In the genomic region with DNA sequence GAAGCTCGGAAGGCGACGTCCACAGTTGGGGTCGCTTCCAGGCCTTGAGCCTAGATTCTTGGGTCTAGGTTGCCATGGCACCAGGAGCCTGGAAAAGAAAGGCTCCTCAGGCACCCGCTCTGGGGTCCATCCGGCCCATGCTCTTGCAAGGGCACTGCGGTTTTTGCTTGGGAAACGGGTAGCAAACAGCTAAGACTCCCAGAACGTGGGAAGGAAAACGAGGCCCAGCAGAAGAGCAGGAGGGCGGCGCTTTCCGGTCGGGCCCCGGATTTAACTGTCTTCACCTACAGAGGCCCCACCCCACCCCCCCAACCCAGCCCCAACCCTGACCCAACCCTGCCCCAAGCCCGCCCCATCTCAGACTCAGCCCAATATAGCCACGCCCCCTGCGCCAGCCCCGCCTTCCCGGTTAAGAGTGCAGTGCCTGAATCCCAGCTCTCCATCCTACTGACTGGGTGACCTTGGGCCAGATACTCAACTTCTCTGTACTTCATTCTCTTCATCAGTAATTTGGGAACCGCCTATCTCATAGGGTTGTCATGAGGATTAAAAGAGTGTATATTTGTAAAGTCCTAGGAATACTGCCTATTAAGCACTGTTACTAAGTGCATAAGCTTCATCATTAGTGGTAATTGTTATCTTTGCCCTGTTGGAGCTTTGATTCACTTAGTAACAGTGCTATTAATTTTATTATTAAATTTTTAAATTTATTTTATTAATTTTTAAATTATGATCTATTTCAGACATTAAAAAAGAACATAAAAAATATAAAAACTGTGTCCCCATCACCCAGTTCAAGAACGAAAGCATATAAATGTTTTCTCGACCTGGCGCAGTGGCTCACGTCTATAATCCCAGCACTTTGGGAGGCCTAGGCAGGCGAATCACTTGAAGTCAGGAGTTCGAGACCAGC, we compare ENCODE assay signal across 8 cellular contexts. TPM values are rescaled to one million over a fixed set of nuclear protein-coding genes. Genes with fewer than 3 reads are reported as not detected.
DNase-seq lines count a peak whose midpoint lies in the region; ATAC-seq, FAIRE-seq and TF ChIP-seq lines count a peak whose summit lies in the region.

No MANE protein-coding gene starts in this region.

- peak overlapping the region in 10 of 11 experiments; percentile 70 to 88 (median 78); a peak in 19 of 22 replicates for H3K4me2 ChIP-seq in BLaER1 treated with 17β-estradiol and CSF1 and Interleukin-3, amounts not matched to agents 10 nM and 100 nM

- no peak overlapping the region for H3K27ac Mint-ChIP-seq in activated CD4-positive, alpha-beta memory T cell treated with anti-CD3 and anti-CD28 coated beads, Interleukin-2, amount 10 ng/mL, durations not matched to agents 7 days and 5 days
- no peak overlapping the region for H3K27ac Mint-ChIP-seq in HFFc6

- DNase-seq in HUDEP-2 (lab: John Stamatoyannopoulos, UW; ENCODE audit: unreplicated experiment in 76 of 76) (peak in 58 of 76 experiments; percentile 3 to 80 (median 47)), left lung (peak; percentile 47 to 94), caudate nucleus (lab: John Stamatoyannopoulos, UW) (no peak), GM12892 (ENCODE audit: insufficient read length) (no peak), HFFc6 (no peak)
- peak; percentile 57 for DNase-seq in activated CD4-positive, alpha-beta memory T cell treated with anti-CD3 and anti-CD28 coated beads, Interleukin-2, amount 10 ng/mL, durations not matched to agents 7 days and 5 days

- H3K4me1 ChIP-seq in BLaER1 treated with 17β-estradiol and CSF1 and Interleukin-3, amounts not matched to agents 10 nM and 100 nM, result peaks cover 18 to 50% (median 43%) of the 10 kb centered on the region in 10 experiments
- H3K4me1 ChIP-seq in left lung, result peaks cover 0 to 26% of the 10 kb centered on the region in 2 donors

- H3K4me3 Mint-ChIP-seq in activated CD4-positive, alpha-beta memory T cell treated with anti-CD3 and anti-CD28 coated beads, Interleukin-2, amount 10 ng/mL, durations not matched to agents 7 days and 5 days, result no peak overlapping the region
- no peak overlapping the region for H3K4me3 Mint-ChIP-seq in HFFc6

- no peaks in the 10 kb centered on the region for H4K20me1 ChIP-seq in BLaER1 treated with 17β-estradiol and CSF1 and Interleukin-3, amounts not matched to agents 10 nM and 100 nM

- FAIRE-seq in GM12892 (lab: Jason Lieb, UNC), result no peak

- CTCF ChIA-PET in activated CD4-positive, alpha-beta memory T cell treated with anti-CD3 and anti-CD28 coated beads, Interleukin-2, amount 10 ng/mL, durations not matched to agents 7 days and 5 days (lab: Charles Lee), result interaction anchor here (0.9 kb wide), 1 partner anchor 55 kb away, joined by 3 read pairs; no protein-coding TSS in a partner anchor

- peak overlapping the region in 4 of 11 experiments; percentile 10 to 51 (median 19); a peak in 5 of 22 replicates for H3K9ac ChIP-seq in BLaER1 treated with 17β-estradiol and CSF1 and Interleukin-3, amounts not matched to agents 10 nM and 100 nM

- ATAC-seq in left lung, result no peak
- ATAC-seq in HG02870 (IDR thresholded peaks at IDR 0.05; ENCODE audit: unreplicated experiment), result no peak

- H3K4me1 Mint-ChIP-seq in activated CD4-positive, alpha-beta memory T cell treated with anti-CD3 and anti-CD28 coated beads, Interleukin-2, amount 10 ng/mL, durations not matched to agents 7 days and 5 days, result peaks cover 18% of the 10 kb centered on the region
- H3K4me1 Mint-ChIP-seq in HFFc6 (ENCODE audit: low read depth), result peaks cover 12% of the 10 kb centered on the region; the same call in 1 of the 2 replicates

- peak overlapping the region in 8 of 11 experiments; percentile 44 to 71 (median 58); a peak in 15 of 22 replicates for H3K27ac ChIP-seq in BLaER1 treated with 17β-estradiol and CSF1 and Interleukin-3, amounts not matched to agents 10 nM and 100 nM
- H3K27ac ChIP-seq in left lung, result no peak overlapping the region
- no peak overlapping the region for H3K27ac ChIP-seq in caudate nucleus (ENCODE audit: low read depth, low read length)

- H3K27me3 Mint-ChIP-seq in activated CD4-positive, alpha-beta memory T cell treated with anti-CD3 and anti-CD28 coated beads, Interleukin-2, amount 10 ng/mL, durations not matched to agents 7 days and 5 days, result no peaks in the 10 kb centered on the region
- peaks cover 3% of the 10 kb centered on the region for H3K27me3 Mint-ChIP-seq in HFFc6 (ENCODE audit: insufficient read depth)

- no peaks in the 10 kb centered on the region for H3K36me3 ChIP-seq in BLaER1 treated with 17β-estradiol and CSF1 and Interleukin-3, amounts not matched to agents 10 nM and 100 nM
- no peaks in the 10 kb centered on the region for H3K36me3 ChIP-seq in left lung

- POLR2A ChIA-PET in activated CD4-positive, alpha-beta memory T cell treated with anti-CD3 and anti-CD28 coated beads, Interleukin-2, amount 10 ng/mL, durations not matched to agents 7 days and 5 days (lab: Charles Lee), result interaction anchor here (0.6 to 1.1 kb wide), 3 partner anchors 10 to 168 kb away, joined by 3 to 4 read pairs (median 3); a partner anchor contains a TSS

- H3K4me3 ChIP-seq in BLaER1 treated with 17β-estradiol and CSF1 and Interleukin-3, amounts not matched to agents 10 nM and 100 nM, result no peak overlapping the region
- H3K4me3 ChIP-seq in left lung, result no peak overlapping the region

- intact Hi-C loops in left lung (cut with DNase I), result no loop called here

- TF ChIP-seq CTCF in left lung (IDR thresholded peaks at IDR 0.05) (no peak), HFFc6 (IDR thresholded peaks at IDR 0.05) (no peak)

- no peaks in the 10 kb centered on the region for H3K36me3 Mint-ChIP-seq in activated CD4-positive, alpha-beta memory T cell treated with anti-CD3 and anti-CD28 coated beads, Interleukin-2, amount 10 ng/mL, durations not matched to agents 7 days and 5 days (ENCODE audit: low read depth)
- no peaks in the 10 kb centered on the region for H3K36me3 Mint-ChIP-seq in HFFc6 (ENCODE audit: low read depth)

- no peak for TF ChIP-seq POLR2A in GM12892 (IDR thresholded peaks at IDR 0.05; ENCODE audit: low read depth, low read length)

- H3K9me3 Mint-ChIP-seq in activated CD4-positive, alpha-beta memory T cell treated with anti-CD3 and anti-CD28 coated beads, Interleukin-2, amount 10 ng/mL, durations not matched to agents 7 days and 5 days, result no peaks in the 10 kb centered on the region
- no peaks in the 10 kb centered on the region for H3K9me3 Mint-ChIP-seq in HFFc6

- peaks cover 0 to 5% (median 0%) of the 10 kb centered on the region in 11 experiments; a peak in 4 of 22 replicates for H3K9me3 ChIP-seq in BLaER1 treated with 17β-estradiol and CSF1 and Interleukin-3, amounts not matched to agents 10 nM and 100 nM (replicated peaks in 1 of 11)
- no peaks in the 10 kb centered on the region for H3K9me3 ChIP-seq in left lung

- H3K27me3 ChIP-seq in BLaER1 treated with 17β-estradiol and CSF1 and Interleukin-3, amounts not matched to agents 10 nM and 100 nM, result no peaks in the 10 kb centered on the region
- H3K27me3 ChIP-seq in left lung, result no peaks in the 10 kb centered on the region

RNA-seq across cellular contexts. Expression of a gene that starts 28.4 kb away (rescaled TPM):
- total RNA-seq in activated CD4-positive, alpha-beta memory T cell treated with anti-CD3 and anti-CD28 coated beads, Interleukin-2, amount 10 ng/mL, durations not matched to agents 7 days and 5 days, result under 1 TPM; 0.53 to 0.58 TPM
- 100 to 1,000 TPM in 1 of 2 donors, 10 to 100 TPM in 1; 84.9 to 110 TPM for total RNA-seq in left lung
- not detected for polyA plus RNA-seq in GM12892 (2012; ENCODE audit: missing spikeins)
- 10 to 100 TPM; 10.2 to 18.1 (median 16.4) TPM for total RNA-seq in HFFc6 (2021; fragmentation: NEBNext Ultra II Directional; extraction: Animal tissue kit (Norgen Biotek cat#: 25700))

Comparison
In these comparisons a context has a peak if more than half of its experiments do, and no peak if none do; other contexts are left out.
1. H3K27ac ChIP-seq: peak in BLaER1 treated with 17β-estradiol and CSF1 and Interleukin-3, amounts not matched to agents 10 nM and 100 nM (8 of 11); none in left lung (0 of 2) and caudate nucleus (single experiment).
2. DNase-seq: peak in HUDEP-2 (58 of 76), activated CD4-positive, alpha-beta memory T cell treated with anti-CD3 and anti-CD28 coated beads, Interleukin-2, amount 10 ng/mL, durations not matched to agents 7 days and 5 days (single experiment) and left lung (2 of 2); none in caudate nucleus (0 of 61), GM12892 (single experiment) and HFFc6 (single experiment).
3. RNA of a gene that starts 28.4 kb away (total RNA-seq): 84.9 to 110 TPM in left lung and 10.2 to 18.1 TPM in HFFc6; 0.53 to 0.58 TPM in activated CD4-positive, alpha-beta memory T cell treated with anti-CD3 and anti-CD28 coated beads, Interleukin-2, amount 10 ng/mL, durations not matched to agents 7 days and 5 days; every median in the first group is over 4 times any median in the second.